8 cellular contexts compared by ENCODE assay signal in the genomic region with DNA sequence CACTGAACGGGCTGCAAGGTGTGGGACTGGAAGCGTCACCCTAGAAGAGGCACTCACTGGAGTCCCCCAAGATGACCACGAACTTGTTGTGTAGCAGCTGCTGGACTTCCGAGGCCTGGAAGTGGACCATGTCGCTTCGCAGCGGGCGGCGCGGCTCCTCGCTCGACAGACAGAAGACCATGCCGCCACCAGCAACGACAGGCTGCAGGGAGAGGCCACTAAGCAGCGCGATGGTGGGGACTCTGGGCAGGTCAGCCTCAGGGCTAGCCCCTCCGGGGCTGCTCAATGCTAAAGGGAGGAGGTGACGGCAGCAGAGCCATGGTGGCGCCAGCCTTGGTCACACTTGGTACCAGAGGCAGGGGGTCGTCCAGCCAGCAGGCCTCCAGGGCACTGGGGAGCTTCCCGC. TPM values are rescaled to one million over a fixed set of nuclear protein-coding genes. Genes with fewer than 3 reads are reported as not detected.
DNase-seq lines count a peak whose midpoint lies in the region; ATAC-seq and TF ChIP-seq lines count a peak whose summit lies in the region.

No MANE protein-coding gene starts in this region.

- H3K4me1 Mint-ChIP-seq in naive B cell: peaks cover 33 to 42% (median 36%) of the 10 kb centered on the region in 3 donors

- no peaks in the 10 kb centered on the region for H3K9me3 ChIP-seq in HUES6 (ENCODE audit: control insufficient read depth, insufficient read depth, low read depth, low read length)

- peak overlapping the region; percentile 93 for H3K9ac ChIP-seq in HUES6 (ENCODE audit: low read length)

- peak overlapping the region; percentile 69; the same call in 1 of the 2 replicates for H3K27ac ChIP-seq in ACC112 (ENCODE audit: low read depth, low read length)
- no peak overlapping the region for H3K27ac ChIP-seq in HUES6 (ENCODE audit: low read depth, low read length)

- no peak for DNase-seq in choroid plexus epithelial cell (ENCODE audit: low read depth)
- DNase-seq in naive B cell: no peak
- no peak for DNase-seq in NCI-H345 treated with DMSO at 0.1 percent for 48 hours (lab: John Stamatoyannopoulos, UW; ENCODE audit: unreplicated experiment)
- DNase-seq in stimulated activated CD4-positive, alpha-beta T cell treated with anti-CD3 and anti-CD28 coated beads, Interleukin-4, amount 100 ng/mL, for 4 hours: no peak

- no peaks in the 10 kb centered on the region for H3K27me3 Mint-ChIP-seq in naive B cell

- no peaks in the 10 kb centered on the region for H3K9me3 Mint-ChIP-seq in naive B cell

- H3K4me3 ChIP-seq in ACC112 (ENCODE audit: low read depth, low read length): peak overlapping the region; percentile 85
- peak overlapping the region; percentile 88 for H3K4me3 ChIP-seq in HUES6 (ENCODE audit: low read depth, low read length)
- H3K4me3 ChIP-seq in choroid plexus epithelial cell (ENCODE audit: low read depth, low read length): peak overlapping the region; percentile 86

- H3K4me3 Mint-ChIP-seq in naive B cell: peak overlapping the region; percentile 66 to 89 (median 84)

- H3K27ac Mint-ChIP-seq in naive B cell: peak overlapping the region in 4 of 6 donors; percentile 83 to 96 (median 90)

- ATAC-seq in naive B cell (ENCODE audit: low read depth in 2 of 2) (no peak), GM19324 (IDR thresholded peaks at IDR 0.05; ENCODE audit: low FRiP score, unreplicated experiment) (no peak), GM19467 (IDR thresholded peaks at IDR 0.05; ENCODE audit: unreplicated experiment) (no peak)

- peak overlapping the region; percentile 64 for H2AFZ ChIP-seq in ACC112 (ENCODE audit: low read length, unreplicated experiment)

- TF ChIP-seq CTCF in choroid plexus epithelial cell (conservative IDR thresholded peaks at IDR 0.05; ENCODE audit: low read depth, low read length): no peak

- peaks cover 4 to 8% of the 10 kb centered on the region in 2 donors for H3K36me3 Mint-ChIP-seq in naive B cell

- H3K79me2 ChIP-seq in ACC112 (ENCODE audit: control insufficient read depth, insufficient read depth, low read length, unreplicated experiment): peaks cover 29% of the 10 kb centered on the region

- no peaks in the 10 kb centered on the region for H3K27me3 ChIP-seq in ACC112 (ENCODE audit: insufficient read depth, low read length)
- H3K27me3 ChIP-seq in HUES6 (ENCODE audit: control insufficient read depth, insufficient read depth, low read length): peaks cover 15% of the 10 kb centered on the region

- H3K4me1 ChIP-seq in ACC112 (ENCODE audit: control insufficient read depth, insufficient read depth, low read length, unreplicated experiment) (peaks cover 8% of the 10 kb centered on the region), HUES6 (ENCODE audit: control insufficient read depth, insufficient read depth, low read length) (0 out of 2 replicates have a peak, but pooled peaks cover 3% of the 10 kb centered on the region)

- H3K36me3 ChIP-seq in ACC112 (ENCODE audit: insufficient read depth, low read length): peaks cover 31% of the 10 kb centered on the region
- peaks cover 22% of the 10 kb centered on the region; the same call in 1 of the 2 replicates for H3K36me3 ChIP-seq in HUES6 (ENCODE audit: control insufficient read depth, insufficient read depth, low read length)

RNA-seq across cellular contexts. Expression of gene PCED1A, which starts 0.7 kb away (rescaled TPM):
- 10 to 100 TPM; 16.6 to 38.4 (median 22.5) TPM for polyA plus RNA-seq in naive B cell (ENCODE audit: low read depth in 6 of 6)

RNA-seq across cellular contexts. Expression of gene VPS16, which starts 0.8 kb away (rescaled TPM):
- 10 to 100 TPM; 23.2 to 36.6 (median 29.1) TPM for polyA plus RNA-seq in naive B cell (ENCODE audit: low read depth in 6 of 6)

RNA-seq across cellular contexts. Expression of gene TMEM239, which starts 23.6 kb away (rescaled TPM):
- not detected for polyA plus RNA-seq in naive B cell (ENCODE audit: low read depth in 6 of 6)

RNA-seq across cellular contexts. Expression of gene C20orf141, which starts 24.9 kb away (rescaled TPM):
- not detected for polyA plus RNA-seq in naive B cell (ENCODE audit: low read depth in 6 of 6)

RNA-seq across cellular contexts. Expression of gene PTPRA, which starts 33.5 kb away (rescaled TPM):
- 10 to 100 TPM; 22.9 to 50.9 (median 31.6) TPM for polyA plus RNA-seq in naive B cell (ENCODE audit: low read depth in 6 of 6)
